ENCODE assay signal across 29 cellular contexts in genomic region chr15:86273309-86273708, GRCh38.
"Had no signal": no experiment of that assay in that cellular context is flagged by ENCODE, and none has a peak within 500 bp of the region (broad histone marks: within the 10 kb centered on the region; RNA-seq: fewer than 3 reads in every experiment).

No MANE protein-coding gene starts in this region.

- H3K9me3 ChIP-seq: ovary, psoas muscle, right lobe of liver, sigmoid colon, stomach, suprapubic skin, testis, tibial artery, transverse colon, upper lobe of right lung, uterus had no signal

- H3K4me3 ChIP-seq: neural progenitor cell, ovary, psoas muscle, right lobe of liver, sigmoid colon, stomach, suprapubic skin, testis, tibial artery, transverse colon, upper lobe of right lung, uterus had no signal

- H3K36me3 ChIP-seq: neural progenitor cell, ovary, right lobe of liver, sigmoid colon, stomach, suprapubic skin, tibial artery, transverse colon, upper lobe of right lung, uterus had no signal

- H3K4me1 ChIP-seq: neural progenitor cell, parathyroid adenoma, psoas muscle, right lobe of liver, sigmoid colon, stomach, suprapubic skin, testis, tibial artery, transverse colon, upper lobe of right lung, uterus had no signal

- ATAC-seq: natural killer cell; psoas muscle; right cardiac atrium; right lobe of liver; stimulated activated effector memory CD8-positive, alpha-beta T cell treated with anti-CD3 and anti-CD28 coated beads, Interleukin-12 subunit alpha, Interleukin-12 subunit beta, amount 100 ng/mL, for 72 hours; stimulated activated naive B cell treated with anti-CD40 and anti-IgM and Interleukin-4, amounts not matched to agents 10 μg/mL and 1 μg/mL and 100 μg/mL, for 72 hours; upper lobe of right lung had no signal

- H3K36me3 Mint-ChIP-seq: natural killer cell; neural progenitor cell; stimulated activated effector memory CD8-positive, alpha-beta T cell treated with anti-CD3 and anti-CD28 coated beads, Interleukin-12 subunit alpha, Interleukin-12 subunit beta, amount 100 ng/mL, for 72 hours; stimulated activated naive B cell treated with anti-CD40 and anti-IgM and Interleukin-4, amounts not matched to agents 10 μg/mL and 1 μg/mL and 100 μg/mL, for 72 hours; type B pancreatic cell had no signal

- H3K27ac Mint-ChIP-seq: natural killer cell; nephron; neural progenitor cell; progenitor cell of endocrine pancreas; stimulated activated effector memory CD8-positive, alpha-beta T cell treated with anti-CD3 and anti-CD28 coated beads, Interleukin-12 subunit alpha, Interleukin-12 subunit beta, amount 100 ng/mL, for 72 hours; stimulated activated naive B cell treated with anti-CD40 and anti-IgM and Interleukin-4, amounts not matched to agents 10 μg/mL and 1 μg/mL and 100 μg/mL, for 72 hours; stimulated activated naive CD8-positive, alpha-beta T cell treated with anti-CD3 and anti-CD28 coated beads, Interleukin-15, Interleukin-2, amounts not matched to agents 100 ng/mL and 50 ng/mL, for 24 hours; type B pancreatic cell had no signal

- H3K27me3 ChIP-seq: neural progenitor cell, ovary, right lobe of liver, sigmoid colon, stomach, suprapubic skin, testis, tibial artery, transverse colon, upper lobe of right lung, uterus had no signal

- H3K4me2 ChIP-seq: neural progenitor cell had no signal

- DNase-seq: natural killer cell; occipital lobe; ovary; posterior cingulate gyrus; psoas muscle; right cardiac atrium; right lobe of liver; sigmoid colon; small intestine; stimulated activated CD4-positive, alpha-beta T cell treated with anti-CD3 and anti-CD28 coated beads, Interleukin-15, amount 100 ng/mL, for 24 hours; stimulated activated CD4-positive, alpha-beta T cell treated with anti-CD3 and anti-CD28 coated beads, Interleukin-2, amount 100 ng/mL, for 24 hours; stimulated activated CD4-positive, alpha-beta T cell treated with anti-CD3 and anti-CD28 coated beads, Interleukin-2, amount 100 ng/mL, for 48 hours; stimulated activated CD4-positive, alpha-beta T cell treated with anti-CD3 and anti-CD28 coated beads, Interleukin-4, amount 100 ng/mL, for 24 hours; stimulated activated naive B cell treated with anti-CD40 and anti-IgM and Interleukin-4, amounts not matched to agents 10 μg/mL and 1 μg/mL and 100 μg/mL, for 72 hours; stimulated activated naive CD4-positive, alpha-beta T cell treated with Interleukin-2 at 50 U/mL for 16 hours; stomach; testis; tibial artery; transverse colon; upper lobe of right lung; uterus had no signal

- H3K27me3 Mint-ChIP-seq: stimulated activated naive B cell treated with anti-CD40 and anti-IgM and Interleukin-4, amounts not matched to agents 10 μg/mL and 1 μg/mL and 100 μg/mL, for 72 hours had no signal

- H3K4me3 Mint-ChIP-seq: natural killer cell; nephron; neural progenitor cell; stimulated activated effector memory CD8-positive, alpha-beta T cell treated with anti-CD3 and anti-CD28 coated beads, Interleukin-12 subunit alpha, Interleukin-12 subunit beta, amount 100 ng/mL, for 72 hours; stimulated activated naive B cell treated with anti-CD40 and anti-IgM and Interleukin-4, amounts not matched to agents 10 μg/mL and 1 μg/mL and 100 μg/mL, for 72 hours; stimulated activated naive CD8-positive, alpha-beta T cell treated with anti-CD3 and anti-CD28 coated beads, Interleukin-15, Interleukin-2, amounts not matched to agents 100 ng/mL and 50 ng/mL, for 24 hours; type B pancreatic cell had no signal

- H3K9me3 Mint-ChIP-seq: neural progenitor cell; stimulated activated effector memory CD8-positive, alpha-beta T cell treated with anti-CD3 and anti-CD28 coated beads, Interleukin-12 subunit alpha, Interleukin-12 subunit beta, amount 100 ng/mL, for 72 hours; stimulated activated naive B cell treated with anti-CD40 and anti-IgM and Interleukin-4, amounts not matched to agents 10 μg/mL and 1 μg/mL and 100 μg/mL, for 72 hours; stimulated activated naive CD8-positive, alpha-beta T cell treated with anti-CD3 and anti-CD28 coated beads, Interleukin-15, Interleukin-2, amounts not matched to agents 100 ng/mL and 50 ng/mL, for 24 hours; type B pancreatic cell had no signal

- FAIRE-seq: small intestine had no signal

- H3K4me1 Mint-ChIP-seq: nephron; neural progenitor cell; stimulated activated effector memory CD8-positive, alpha-beta T cell treated with anti-CD3 and anti-CD28 coated beads, Interleukin-12 subunit alpha, Interleukin-12 subunit beta, amount 100 ng/mL, for 72 hours; stimulated activated naive B cell treated with anti-CD40 and anti-IgM and Interleukin-4, amounts not matched to agents 10 μg/mL and 1 μg/mL and 100 μg/mL, for 72 hours had no signal

- H3K27ac ChIP-seq: neural progenitor cell, ovary, parathyroid adenoma, psoas muscle, right lobe of liver, sigmoid colon, stomach, suprapubic skin, testis, tibial artery, transverse colon, upper lobe of right lung, uterus had no signal
